Comparison of ENCODE assay signal across 8 cellular contexts in genomic region chr4:118889313-118889694, GRCh38. TPM values are rescaled to one million over a fixed set of nuclear protein-coding genes. Genes with fewer than 3 reads are reported as not detected.
DNase-seq lines count a peak whose midpoint lies in the region; ATAC-seq and TF ChIP-seq lines count a peak whose summit lies in the region.

No MANE protein-coding gene starts in this region.

- peak overlapping the region; percentile 46 for H3K27ac Mint-ChIP-seq in HFFc6
- no peak overlapping the region for H3K27ac Mint-ChIP-seq in activated B cell treated with CpG ODN at 0.5 μM for 24 hours

- TF ChIP-seq CTCF in HFFc6 (IDR thresholded peaks at IDR 0.05) (no peak), activated B cell treated with CpG ODN at 0.5 μM for 24 hours (IDR thresholded peaks at IDR 0.05) (no peak), left ventricle myocardium inferior (IDR thresholded peaks at IDR 0.05; ENCODE audit: borderline replicate concordance) (no peak)

- no peak for DNase-seq in HFFc6
- no peak for DNase-seq in activated B cell treated with CpG ODN at 0.5 μM for 24 hours
- no peak for DNase-seq in left ventricle myocardium inferior
- no peak for DNase-seq in NOMO-1 treated with dmso at 0.1 percent for 144 hours (lab: John Stamatoyannopoulos, UW; ENCODE audit: unreplicated experiment)
- DNase-seq in cerebellar cortex (ENCODE audit: low spot score), result no peak
- DNase-seq in superior temporal gyrus (ENCODE audit: extremely low spot score), result no peak

- intact Hi-C loops in activated B cell treated with CpG ODN at 0.5 μM for 24 hours (cut with micrococcal nuclease), result no loop called here
- intact Hi-C loops in left ventricle myocardium inferior (cut with micrococcal nuclease), result loop anchor here (5.0 kb wide), 1 partner anchor 147 kb away; no protein-coding TSS in a partner anchor

- CTCF ChIA-PET in activated B cell treated with CpG ODN at 0.5 μM for 24 hours (lab: Charles Lee), result interaction anchor here (1.7 to 4.6 kb wide), 3 partner anchors 119 to 151 kb away, joined by 11 to 49 read pairs (median 15); no protein-coding TSS in a partner anchor

- H3K36me3 ChIP-seq in left ventricle myocardium inferior, result no peaks in the 10 kb centered on the region
- H3K36me3 ChIP-seq in skeletal muscle tissue (ENCODE audit: control insufficient read depth in 3 of 3, insufficient read depth in 3 of 3, low read length in 3 of 3), result no peaks in the 10 kb centered on the region

- POLR2A ChIA-PET in activated B cell treated with CpG ODN at 0.5 μM for 24 hours (lab: Charles Lee), result no interaction called here

- H3K9ac ChIP-seq in skeletal muscle tissue (ENCODE audit: low read depth in 1 of 3, low read length in 3 of 3), result peak overlapping the region; percentile 77 to 91 (median 89)

- H3K27me3 Mint-ChIP-seq in HFFc6 (ENCODE audit: insufficient read depth) (no peaks in the 10 kb centered on the region; the same call in 1 of the 2 replicates), activated B cell treated with CpG ODN at 0.5 μM for 24 hours (peaks cover 41% of the 10 kb centered on the region)

- H3K9me3 Mint-ChIP-seq in HFFc6, result no peaks in the 10 kb centered on the region
- no peaks in the 10 kb centered on the region for H3K9me3 Mint-ChIP-seq in activated B cell treated with CpG ODN at 0.5 μM for 24 hours

- H3K27me3 ChIP-seq in left ventricle myocardium inferior (ENCODE audit: low read depth) (no peaks in the 10 kb centered on the region), skeletal muscle tissue (ENCODE audit: control insufficient read depth in 3 of 3, insufficient read depth in 3 of 3, low read length in 3 of 3) (no peaks in the 10 kb centered on the region)

- H3K4me1 Mint-ChIP-seq in HFFc6 (ENCODE audit: low read depth) (peaks cover 37% of the 10 kb centered on the region), activated B cell treated with CpG ODN at 0.5 μM for 24 hours (peaks cover 16% of the 10 kb centered on the region)

- no peaks in the 10 kb centered on the region for H3K36me3 Mint-ChIP-seq in HFFc6 (ENCODE audit: low read depth)
- no peaks in the 10 kb centered on the region for H3K36me3 Mint-ChIP-seq in activated B cell treated with CpG ODN at 0.5 μM for 24 hours (ENCODE audit: low read depth)

- H3K4me1 ChIP-seq in left ventricle myocardium inferior (peaks cover 35% of the 10 kb centered on the region), skeletal muscle tissue (ENCODE audit: control insufficient read depth in 3 of 3, insufficient read depth in 3 of 3, low read length in 3 of 3) (peaks cover 3 to 11% (median 3%) of the 10 kb centered on the region in 3 donors)

- peak overlapping the region; percentile 88 for H3K27ac ChIP-seq in left ventricle myocardium inferior (replicated peaks)
- peak overlapping the region; percentile 84 for H3K27ac ChIP-seq in skeletal muscle tissue (ENCODE audit: low read depth, low read length)

- H3K4me3 ChIP-seq in left ventricle myocardium inferior (peak overlapping the region; percentile 72), skeletal muscle tissue (ENCODE audit: low read length in 3 of 3) (peak overlapping the region; percentile 77 to 89 (median 88))

- H3K9me3 ChIP-seq in left ventricle myocardium inferior (replicated peaks) (no peaks in the 10 kb centered on the region), skeletal muscle tissue (ENCODE audit: control insufficient read depth in 3 of 3, low read length in 3 of 3) (no peaks in the 10 kb centered on the region)

- no peak for ATAC-seq in activated B cell treated with CpG ODN at 0.5 μM for 24 hours (ENCODE audit: low read depth)
- ATAC-seq in GM19463 (IDR thresholded peaks at IDR 0.05; ENCODE audit: unreplicated experiment), result no peak

- peak overlapping the region; percentile 87 for H3K4me3 Mint-ChIP-seq in HFFc6
- peak overlapping the region; percentile 75 for H3K4me3 Mint-ChIP-seq in activated B cell treated with CpG ODN at 0.5 μM for 24 hours

RNA-seq across cellular contexts. Expression of gene SYNPO2, which starts 0.7 kb away (rescaled TPM):
- 10 to 100 TPM; 11.6 to 36.7 (median 12.0) TPM for total RNA-seq in HFFc6 (2021; fragmentation: NEBNext Ultra II Directional; extraction: Animal tissue kit (Norgen Biotek cat#: 25700))
- 0.18 and 0.24 TPM in 2 replicates for total RNA-seq in activated B cell treated with CpG ODN at 0.5 μM for 24 hours
- 239 TPM for total RNA-seq in left ventricle myocardium inferior
- 34.4 TPM for total RNA-seq in skeletal muscle tissue

RNA-seq across cellular contexts. Expression of gene SEC24D, which starts 53.4 kb away (rescaled TPM):
- total RNA-seq in HFFc6 (2021; fragmentation: NEBNext Ultra II Directional; extraction: Animal tissue kit (Norgen Biotek cat#: 25700)), result 100 to 1,000 TPM; 164 to 198 (median 183) TPM
- total RNA-seq in activated B cell treated with CpG ODN at 0.5 μM for 24 hours, result 19.4 and 22.6 TPM in 2 replicates
- 10.5 TPM for total RNA-seq in left ventricle myocardium inferior
- 48.5 TPM for total RNA-seq in skeletal muscle tissue

Comparison
In these comparisons a context has a peak if more than half of its experiments do, and no peak if none do; other contexts are left out.
1. RNA of gene SYNPO2, which starts 0.7 kb away (total RNA-seq): 239 TPM in left ventricle myocardium inferior (single experiment), 34.4 TPM in skeletal muscle tissue (single experiment) and 11.6 to 36.7 TPM in HFFc6; 0.18 to 0.24 TPM in activated B cell treated with CpG ODN at 0.5 μM for 24 hours; every median in the first group is over 10 times any median in the second.